22 cellular contexts compared by ENCODE assay signal in genomic region chr2:17972991-17973390, GRCh38.
"Had no signal": no experiment of that assay in that cellular context is flagged by ENCODE, and none has a peak within 500 bp of the region (broad histone marks: within the 10 kb centered on the region; RNA-seq: fewer than 3 reads in every experiment).

No MANE protein-coding gene starts in this region.

- ATAC-seq: naive thymus-derived CD8-positive, alpha-beta T cell; right lobe of liver; stimulated activated naive B cell treated with anti-CD40 and anti-IgM and Interleukin-4, amounts not matched to agents 10 μg/mL and 1 μg/mL and 100 μg/mL, for 72 hours; stimulated activated naive CD8-positive, alpha-beta T cell treated with anti-CD3 and anti-CD28 coated beads, Interleukin-15, Interleukin-2, amounts not matched to agents 100 U/mL and 50 U/mL, for 24 hours had no signal

- H3K4me1 ChIP-seq: right lobe of liver, testis had no signal

- H3K27me3 ChIP-seq: ovary, right atrium auricular region, right lobe of liver, stomach, testis, thyroid gland, transverse colon, upper lobe of left lung, vagina had no signal

- H3K36me3 ChIP-seq: left ventricle myocardium inferior, ovary, right atrium auricular region, right lobe of liver, stomach, thyroid gland, transverse colon, upper lobe of left lung, vagina had no signal

- H3K4me3 ChIP-seq: left ventricle myocardium inferior, lung, ovary, right atrium auricular region, right lobe of liver, stomach, testis, thyroid gland, transverse colon, upper lobe of left lung, vagina had no signal

- DNase-seq: hypothalamus; immature natural killer cell; islet precursor cell; left ventricle myocardium inferior; naive thymus-derived CD8-positive, alpha-beta T cell; occipital lobe; ovary; right lobe of liver; stimulated activated CD4-positive, alpha-beta T cell treated with anti-CD3 and anti-CD28 coated beads, Interleukin-12 subunit alpha, Interleukin-12 subunit beta, amount 100 ng/mL, for 4 hours; stimulated activated CD4-positive, alpha-beta T cell treated with anti-CD3 and anti-CD28 coated beads, Interleukin-15, amount 100 ng/mL, for 24 hours; stimulated activated CD4-positive, alpha-beta T cell treated with anti-CD3 and anti-CD28 coated beads, Interleukin-2, amount 100 ng/mL, for 24 hours; stimulated activated CD4-positive, alpha-beta T cell treated with anti-CD3 and anti-CD28 coated beads, Interleukin-4, amount 100 ng/mL, for 1 hour; stimulated activated naive B cell treated with anti-CD40 and anti-IgM and Interleukin-4, amounts not matched to agents 10 μg/mL and 1 μg/mL and 100 μg/mL, for 72 hours; stimulated activated naive CD8-positive, alpha-beta T cell treated with anti-CD3 and anti-CD28 coated beads, Interleukin-15, Interleukin-2, amounts not matched to agents 100 U/mL and 50 U/mL, for 24 hours; stomach; testis; thyroid gland; transverse colon; upper lobe of left lung had no signal

- H3K27ac ChIP-seq: left ventricle myocardium inferior, ovary, right atrium auricular region, right lobe of liver, stomach, testis, thyroid gland, transverse colon, upper lobe of left lung, vagina had no signal

- H3K9me3 ChIP-seq: left ventricle myocardium inferior, ovary, right atrium auricular region, right lobe of liver, testis, thyroid gland, transverse colon, upper lobe of left lung, vagina had no signal
